ENCODE assay signal across 33 cellular contexts in genomic region chr3:45549961-45550360, GRCh38. TPM values are rescaled to one million over a fixed set of nuclear protein-coding genes. Genes with fewer than 3 reads are reported as not detected.
DNase-seq lines count a peak whose midpoint lies in the region; ATAC-seq, FAIRE-seq and TF ChIP-seq lines count a peak whose summit lies in the region.
"Had no signal": no experiment of that assay in that cellular context is flagged by ENCODE, and none has a peak within 500 bp of the region (broad histone marks: within the 10 kb centered on the region; RNA-seq: fewer than 3 reads in every experiment).

No MANE protein-coding gene starts in this region.

- H3K27ac ChIP-seq in H9 (ENCODE audit: insufficient read length, low read depth, low read length) (no peak overlapping the region), neural progenitor cell (no peak overlapping the region)
- H3K27ac ChIP-seq: ascending aorta, BLaER1, esophagus muscularis mucosa, foreskin keratinocyte, hepatocyte, prostate gland, WERI-Rb-1 had no signal

- H3K27me3 ChIP-seq in H9 (ENCODE audit: insufficient read depth, low read length) (no peaks in the 10 kb centered on the region), neural progenitor cell (no peaks in the 10 kb centered on the region)
- H3K27me3 ChIP-seq: ascending aorta, esophagus muscularis mucosa, foreskin keratinocyte, hepatocyte, SJCRH30 had no signal

- no peaks in the 10 kb centered on the region for H4K20me1 ChIP-seq in H9 (ENCODE audit: control insufficient read depth, insufficient read depth, insufficient read length)
- H4K20me1 ChIP-seq in neural progenitor cell (ENCODE audit: low read depth): no peaks in the 10 kb centered on the region

- H4K5ac ChIP-seq in H9 (ENCODE audit: insufficient read length, low read depth, low read length): no peak overlapping the region

- no peak for FAIRE-seq in RCC 7860 (lab: Jason Lieb, UNC)
- FAIRE-seq: GM12892 had no signal

- TF ChIP-seq CTCF in H9 (conservative IDR thresholded peaks at IDR 0.05) (no peak), fibroblast of mammary gland (conservative IDR thresholded peaks at IDR 0.05; ENCODE audit: control insufficient read depth, insufficient read depth, low read depth, low read length) (no peak), neural progenitor cell (IDR thresholded peaks at IDR 0.05) (no peak)

- H3K27me3 Mint-ChIP-seq in H9 (ENCODE audit: low read depth): no peaks in the 10 kb centered on the region; the same call in 1 of the 2 replicates
- peaks cover 4% of the 10 kb centered on the region for H3K27me3 Mint-ChIP-seq in neural progenitor cell (ENCODE audit: insufficient read depth, low read depth)
- H3K27me3 Mint-ChIP-seq in naive thymus-derived CD8-positive, alpha-beta T cell: no peaks in the 10 kb centered on the region
- H3K27me3 Mint-ChIP-seq: naive B cell, type B pancreatic cell had no signal

- peaks cover 10 to 13% (median 11%) of the 10 kb centered on the region in 3 experiments; a peak in 6 of 7 replicates for H3K36me3 Mint-ChIP-seq in H9 (ENCODE audit: insufficient read depth in 1 of 3, low read depth in 3 of 3)
- peaks cover 6% of the 10 kb centered on the region for H3K36me3 Mint-ChIP-seq in neural progenitor cell
- H3K36me3 Mint-ChIP-seq in naive thymus-derived CD8-positive, alpha-beta T cell: peaks cover 0 to 10% (median 2%) of the 10 kb centered on the region in 3 donors

- H2AFZ ChIP-seq in H9 (ENCODE audit: low read length) (no peak overlapping the region), neural progenitor cell (replicated peaks) (no peak overlapping the region)
- H2AFZ ChIP-seq: hepatocyte had no signal

- H4K91ac ChIP-seq in H9 (ENCODE audit: insufficient read length, low read depth, low read length): no peak overlapping the region

- no peak overlapping the region; the same call in 1 of the 2 replicates for H3K14ac ChIP-seq in H9 (ENCODE audit: insufficient read depth, low read length)

- no peak for ATAC-seq in naive thymus-derived CD8-positive, alpha-beta T cell
- ATAC-seq in HG03280 (IDR thresholded peaks at IDR 0.05; ENCODE audit: unreplicated experiment): no peak
- ATAC-seq: foreskin keratinocyte; stimulated activated effector memory CD8-positive, alpha-beta T cell treated with anti-CD3 and anti-CD28 coated beads, Interleukin-12 subunit alpha, Interleukin-12 subunit beta, amount 100 ng/mL, for 72 hours had no signal

- H3F3A ChIP-seq in neural progenitor cell (ENCODE audit: low read depth): peaks cover 4% of the 10 kb centered on the region

- H3K9me3 ChIP-seq in H9 (ENCODE audit: control insufficient read depth, low read depth, low read length) (no peaks in the 10 kb centered on the region), neural progenitor cell (ENCODE audit: low read depth) (no peaks in the 10 kb centered on the region)
- H3K9me3 ChIP-seq: ascending aorta, BLaER1, esophagus muscularis mucosa, prostate gland, SJCRH30 had no signal

- no peak overlapping the region for H3T11ph ChIP-seq in H9 (ENCODE audit: low read length)

- POLR2A ChIA-PET in naive thymus-derived CD8-positive, alpha-beta T cell (lab: Charles Lee): no interaction called here

- H3K4me1 ChIP-seq in H9 (ENCODE audit: insufficient read depth, low read length) (peaks cover 2% of the 10 kb centered on the region; the same call in 1 of the 2 replicates), neural progenitor cell (no peaks in the 10 kb centered on the region)

- no peak overlapping the region for H2BK5ac ChIP-seq in H9 (ENCODE audit: insufficient read length, low read length)

- no peak overlapping the region for H2BK15ac ChIP-seq in H9 (ENCODE audit: low read depth, low read length)

- H2AK5ac ChIP-seq in H9 (ENCODE audit: insufficient read length, low read length): no peak overlapping the region

- no peak overlapping the region for H3K23ac ChIP-seq in H9 (ENCODE audit: insufficient read length, low read depth, low read length)

- H3K79me2 ChIP-seq in H9 (ENCODE audit: insufficient read depth, low read length): no peaks in the 10 kb centered on the region
- H3K79me2 ChIP-seq in neural progenitor cell (ENCODE audit: low read depth): no peaks in the 10 kb centered on the region
- H3K79me2 ChIP-seq: hepatocyte had no signal

- H3K36me3 ChIP-seq in neural progenitor cell: no peaks in the 10 kb centered on the region
- H3K36me3 ChIP-seq: ascending aorta, prostate gland, SJCRH30, WERI-Rb-1 had no signal

- no peak overlapping the region for H3K18ac ChIP-seq in H9 (ENCODE audit: insufficient read length, low read depth, low read length)

- H3K9me3 Mint-ChIP-seq in H9 (no peaks in the 10 kb centered on the region), neural progenitor cell (no peaks in the 10 kb centered on the region)
- H3K9me3 Mint-ChIP-seq in naive thymus-derived CD8-positive, alpha-beta T cell: no peaks in the 10 kb centered on the region
- H3K9me3 Mint-ChIP-seq: endodermal cell; naive B cell; stimulated activated effector memory CD8-positive, alpha-beta T cell treated with anti-CD3 and anti-CD28 coated beads, Interleukin-12 subunit alpha, Interleukin-12 subunit beta, amount 100 ng/mL, for 72 hours; type B pancreatic cell had no signal

- no peak overlapping the region for H2BK20ac ChIP-seq in H9 (ENCODE audit: low read depth, low read length, poor library complexity, severe bottlenecking)

- H3K23me2 ChIP-seq in H9 (ENCODE audit: insufficient read length, low read depth, low read length, poor library complexity, severe bottlenecking): no peaks in the 10 kb centered on the region

- no peak overlapping the region for H3K9ac ChIP-seq in H9 (ENCODE audit: extremely low read depth, insufficient read length, low read length)
- no peak overlapping the region for H3K9ac ChIP-seq in neural progenitor cell
- H3K9ac ChIP-seq: BLaER1 had no signal

- H3K4me1 Mint-ChIP-seq in H9 (peaks cover 16 to 22% of the 10 kb centered on the region in 2 experiments), neural progenitor cell (peaks cover 23% of the 10 kb centered on the region)
- H3K4me1 Mint-ChIP-seq in naive thymus-derived CD8-positive, alpha-beta T cell: peaks cover 0 to 28% (median 0%) of the 10 kb centered on the region in 4 donors

- H2BK12ac ChIP-seq in H9 (ENCODE audit: insufficient read length, low read depth, low read length): no peak overlapping the region

- H3K4me3 ChIP-seq in fibroblast of mammary gland (ENCODE audit: control insufficient read depth, low read depth, low read length): no peak overlapping the region
- H3K4me3 ChIP-seq in neural progenitor cell: no peak overlapping the region
- H3K4me3 ChIP-seq: ascending aorta, BLaER1, esophagus muscularis mucosa, hepatocyte, prostate gland, SJCRH30 had no signal

- no peak overlapping the region for H4K8ac ChIP-seq in H9 (replicated peaks; ENCODE audit: insufficient read length, low read depth, low read length)

- no peak overlapping the region for H3K56ac ChIP-seq in H9 (ENCODE audit: insufficient read length, low read depth, low read length)

- H3K79me1 ChIP-seq in H9 (ENCODE audit: insufficient read depth, low read depth, low read length, poor library complexity, severe bottlenecking): no peaks in the 10 kb centered on the region

- no CpG with 5 or more reads among the region's 3 CpGs for WGBS in H9 (ENCODE audit: extremely low coverage, insufficient read length, low lambda C conversion rate)

- peak overlapping the region; percentile 63 to 83 (median 68); a peak in 4 of 7 replicates for H3K27ac Mint-ChIP-seq in H9
- peak overlapping the region; percentile 64 for H3K27ac Mint-ChIP-seq in neural progenitor cell
- H3K27ac Mint-ChIP-seq in naive thymus-derived CD8-positive, alpha-beta T cell: peak overlapping the region in 1 of 10 donors; percentile 47
- H3K27ac Mint-ChIP-seq: endodermal cell; stimulated activated effector memory CD8-positive, alpha-beta T cell treated with anti-CD3 and anti-CD28 coated beads, Interleukin-12 subunit alpha, Interleukin-12 subunit beta, amount 100 ng/mL, for 72 hours; type B pancreatic cell had no signal

- H3K4me3 Mint-ChIP-seq in H9 (no peak overlapping the region), neural progenitor cell (no peak overlapping the region)
- no peak overlapping the region for H3K4me3 Mint-ChIP-seq in naive thymus-derived CD8-positive, alpha-beta T cell
- H3K4me3 Mint-ChIP-seq: endodermal cell; naive B cell; stimulated activated effector memory CD8-positive, alpha-beta T cell treated with anti-CD3 and anti-CD28 coated beads, Interleukin-12 subunit alpha, Interleukin-12 subunit beta, amount 100 ng/mL, for 72 hours; type B pancreatic cell had no signal

- no peak overlapping the region for H3K4me2 ChIP-seq in H9 (ENCODE audit: insufficient read depth, insufficient read length, low read length)
- no peak overlapping the region for H3K4me2 ChIP-seq in neural progenitor cell
- H3K4me2 ChIP-seq: hepatocyte had no signal

- no peak overlapping the region for H2BK120ac ChIP-seq in H9 (ENCODE audit: low read depth, low read length, poor library complexity, severe bottlenecking)

- H3K4ac ChIP-seq in H9 (ENCODE audit: low read depth, low read length): no peak overlapping the region

- DNase-seq in H9 (no peak), RCC 7860 (ENCODE audit: low spot score) (peak; percentile 19), fibroblast of mammary gland (ENCODE audit: low read depth) (peak; percentile 66), neural progenitor cell (ENCODE audit: low spot score) (no peak), Ammon's horn (ENCODE audit: low spot score) (no peak), cortex of kidney (lab: John Stamatoyannopoulos, UW) (no peak)
- DNase-seq in naive thymus-derived CD8-positive, alpha-beta T cell: no peak
- DNase-seq: activated CD4-positive, alpha-beta T cell treated with anti-CD3 and anti-CD28 coated beads for 48 hours; activated effector memory CD4-positive, alpha-beta T cell treated with Interleukin-2 at 50 U/mL for 16 hours; activated T-cell treated with anti-CD3 and anti-CD28 coated beads, Interleukin-2, amount 50 U/mL, for 1 hour; caudate nucleus; dermis blood vessel endothelial cell; DMS 273 treated with DMSO at 0.1 percent for 48 hours; endodermal cell; foreskin keratinocyte; naive B cell; NCI-H146; occipital lobe; RPMI8226; SJCRH30; stimulated activated CD4-positive, alpha-beta T cell treated with anti-CD3 and anti-CD28 coated beads, Interleukin-15, amount 100 ng/mL, for 24 hours; substantia nigra; T-helper 9 cell; WERI-Rb-1 had no signal

RNA-seq across cellular contexts. Expression of gene LIMD1, which starts 44.6 kb away (rescaled TPM):
- 34.6 and 34.8 TPM in 2 replicates for total RNA-seq in H9 (2021)
- 10.0 and 14.8 TPM in 2 replicates for total RNA-seq in neural progenitor cell (ENCODE audit: low replicate concordance)
- total RNA-seq in naive thymus-derived CD8-positive, alpha-beta T cell: 10 to 100 TPM; 29.3 to 30.4 TPM
- 1 to 10 TPM; 4.2 to 6.0 (median 4.6) TPM for polyA plus RNA-seq in naive thymus-derived CD8-positive, alpha-beta T cell

Comparison
In these comparisons a context has a peak if more than half of its experiments do, and no peak if none do; other contexts are left out.
1. DNase-seq: peak in RCC 7860 (single experiment) and fibroblast of mammary gland (single experiment); none in H9 (single experiment), neural progenitor cell (single experiment), naive thymus-derived CD8-positive, alpha-beta T cell (0 of 10), Ammon's horn (single experiment) and cortex of kidney (single experiment).